In genomic region chr18:59696311-59697235, GRCh38 we compare ENCODE assay signal across 10 cellular contexts. TPM values are rescaled to one million over a fixed set of nuclear protein-coding genes. Genes with fewer than 3 reads are reported as not detected.
A peak's percentile ranks its signal among the peaks of the same experiment; 100 is the strongest.
DNase-seq lines count a peak whose midpoint lies in the region; ATAC-seq, FAIRE-seq and TF ChIP-seq lines count a peak whose summit lies in the region.
"Had no signal": no experiment of that assay in that cellular context is flagged by ENCODE, and none has a peak within 500 bp of the region (broad histone marks: within the 10 kb centered on the region; RNA-seq: fewer than 3 reads in every experiment).

No MANE protein-coding gene starts in this region.

- FAIRE-seq in H1 (lab: Jason Lieb, UNC): peak; percentile 48
- FAIRE-seq: TTC549 had no signal

- peak overlapping the region; percentile 81; the same call in 1 of the 2 replicates for H2AFZ ChIP-seq in H1 (ENCODE audit: low read length)

- H3K56ac ChIP-seq in H1 (replicated peaks; ENCODE audit: insufficient read length, low read depth, low read length): no peak overlapping the region

- peak overlapping the region; percentile 94 for H3K4ac ChIP-seq in H1 (replicated peaks; ENCODE audit: insufficient read length, low read depth, low read length)

- peak overlapping the region; percentile 93; the same call in 1 of the 2 replicates for H2BK12ac ChIP-seq in H1 (ENCODE audit: low read depth, low read length)

- no peak overlapping the region for H2AK5ac ChIP-seq in H1 (ENCODE audit: low read depth, low read length)

- peak overlapping the region; percentile 29 for H4K91ac ChIP-seq in H1 (replicated peaks; ENCODE audit: insufficient read length, low read length)

- H2BK15ac ChIP-seq in H1 (ENCODE audit: low read length): peak overlapping the region; percentile 67; the same call in 1 of the 2 replicates

- H3K36me3 ChIP-seq in MG63: peaks cover 30% of the 10 kb centered on the region
- H3K36me3 ChIP-seq in H1 (ENCODE audit: control insufficient read depth in 2 of 4, insufficient read depth in 4 of 4, low read length in 3 of 4): no peaks in the 10 kb centered on the region
- no peaks in the 10 kb centered on the region for H3K36me3 ChIP-seq in muscle layer of colon (ENCODE audit: insufficient read depth, low read length)

- TF ChIP-seq RAD21 in H1 (IDR thresholded peaks at IDR 0.05 in 1 of 2, conservative IDR thresholded peaks at IDR 0.05 in 1 of 2; ENCODE audit: low read depth in 2 of 2, low read length in 2 of 2): 0 out of 4 replicates have a peak, but pooled peaks of 1 of the 2 experiments have one; percentile 8

- TF ChIP-seq EP300 in H1 (IDR thresholded peaks at IDR 0.05; ENCODE audit: borderline replicate concordance in 1 of 2, low read depth in 2 of 2, low read length in 2 of 2): no peak

- H3K27ac ChIP-seq in H1 (ENCODE audit: low read depth, low read length) (no peak overlapping the region), muscle layer of colon (ENCODE audit: low read depth, low read length) (peak overlapping the region; percentile 95)
- H3K27ac ChIP-seq: C4-2B had no signal

- H2BK20ac ChIP-seq in H1 (ENCODE audit: low read length): peak overlapping the region; percentile 27; the same call in 1 of the 2 replicates

- no peak overlapping the region for H3K23ac ChIP-seq in H1 (ENCODE audit: insufficient read length)

- H4K20me1 ChIP-seq in H1 (replicated peaks in 1 of 2; ENCODE audit: control insufficient read depth in 1 of 2, insufficient read depth in 2 of 2, low read length in 2 of 2): no peaks in the 10 kb centered on the region

- peak overlapping the region; percentile 88 for H3K18ac ChIP-seq in H1 (ENCODE audit: extremely low read depth, low read length)

- peaks cover 18% of the 10 kb centered on the region for H3K23me2 ChIP-seq in H1 (ENCODE audit: low read depth, low read length)

- no peak overlapping the region for H3K14ac ChIP-seq in H1 (ENCODE audit: insufficient read length)

- H3K4me2 ChIP-seq in H1 (ENCODE audit: insufficient read depth in 1 of 2, low read depth in 2 of 2, low read length in 2 of 2): peak overlapping the region; percentile 93 to 100

- H2BK120ac ChIP-seq in H1 (replicated peaks; ENCODE audit: low read depth, low read length): no peak overlapping the region

- CTCF ChIA-PET in H1 (lab: Charles Lee; ENCODE audit: partially characterized antibody): interaction anchor here (0.6 to 3.4 kb wide), 66 partner anchors 9 to 1863 kb away, joined by 3 to 78 read pairs (median 4); no protein-coding TSS in a partner anchor

- peak overlapping the region in 1 of 4 experiments; percentile 29; a peak in 2 of 7 replicates for H3K9ac ChIP-seq in H1 (replicated peaks in 1 of 4; ENCODE audit: extremely low read depth in 1 of 4, low read depth in 3 of 4, low read length in 3 of 4)
- peak overlapping the region; percentile 79 for H3K9ac ChIP-seq in muscle layer of colon (ENCODE audit: low read length)

- H3K79me1 ChIP-seq in H1 (ENCODE audit: low read depth, low read length): no peaks in the 10 kb centered on the region

- POLR2A ChIA-PET in H1 (lab: Charles Lee; ENCODE audit: partially characterized antibody): interaction anchor here (0.5 to 2.5 kb wide), 5 partner anchors 8 to 204 kb away, joined by 3 to 13 read pairs (median 5); no protein-coding TSS in a partner anchor

- no peak overlapping the region for H4K8ac ChIP-seq in H1 (ENCODE audit: extremely low read depth, insufficient read depth, low read length)

- H3K9me3 ChIP-seq in MG63 (no peaks in the 10 kb centered on the region), H1 (ENCODE audit: insufficient read depth in 2 of 2, low read depth in 1 of 2, low read length in 1 of 2) (no peaks in the 10 kb centered on the region), muscle layer of colon (ENCODE audit: low read length) (no peaks in the 10 kb centered on the region)

- no peak overlapping the region for H4K5ac ChIP-seq in H1 (ENCODE audit: insufficient read length, low read depth, low read length)

- H3K4me3 ChIP-seq in MG63: peak overlapping the region; percentile 80
- peak overlapping the region; percentile 65 to 80 (median 72) for H3K4me3 ChIP-seq in H1 (ENCODE audit: extremely low read depth in 1 of 4, insufficient read depth in 2 of 4, low read depth in 3 of 4, low read length in 4 of 4)
- H3K4me3 ChIP-seq in muscle layer of colon (ENCODE audit: low read depth in 1 of 2, low read length in 2 of 2): peak overlapping the region; percentile 88 to 97

- no peaks in the 10 kb centered on the region for H3K79me2 ChIP-seq in H1 (ENCODE audit: control insufficient read depth in 1 of 2, insufficient read depth in 2 of 2, low read length in 2 of 2)

- H2BK5ac ChIP-seq in H1 (ENCODE audit: low read depth, low read length): peak overlapping the region; percentile 63; the same call in 1 of the 2 replicates

- WGBS in H1 (ENCODE audit: extremely low coverage in 1 of 2, insufficient coverage in 1 of 2, insufficient read length in 1 of 2, insufficient replicate concordance in 2 of 2, low coverage in 1 of 2, low lambda C conversion rate in 2 of 2, missing lambda C conversion rate in 1 of 2), 2 experiments: 2% methylated on average over 79 of the region's 79 CpGs; no CpG with 5 or more reads in 1 of the 2 experiments

- DNase-seq in NCI-H510A treated with DMSO at 0.1 percent for 48 hours (lab: John Stamatoyannopoulos, UW) (peak; percentile 23), NCI-H510A (lab: John Stamatoyannopoulos, UW) (no peak), MG63 (peak; percentile 50), H1 (ENCODE audit: low read depth in 1 of 2, low spot score in 2 of 2) (peak in 1 of 2 experiments; percentile 70), NCI-H1436 (lab: John Stamatoyannopoulos, UW) (no peak), NCI-H774 (lab: John Stamatoyannopoulos, UW) (no peak)

- ATAC-seq in HG03025 (IDR thresholded peaks at IDR 0.05; ENCODE audit: low FRiP score, unreplicated experiment): no peak

- TF ChIP-seq CTCF in H1 (IDR thresholded peaks at IDR 0.05; ENCODE audit: control extremely low read depth in 1 of 3, insufficient read depth in 1 of 3, low read depth in 1 of 3, low read length in 3 of 3): no peak

- H3K27me3 ChIP-seq in MG63 (no peaks in the 10 kb centered on the region), H1 (replicated peaks in 1 of 4; ENCODE audit: control insufficient read depth in 3 of 4, extremely low read depth in 1 of 4, insufficient read depth in 3 of 4, low read length in 3 of 4) (peaks cover 7 to 37% (median 31%) of the 10 kb centered on the region in 4 experiments), muscle layer of colon (ENCODE audit: control insufficient read depth in 1 of 2, insufficient read depth in 2 of 2, low read length in 2 of 2) (no peaks in the 10 kb centered on the region)

- H3K4me1 ChIP-seq in H1 (replicated peaks in 1 of 4; ENCODE audit: control insufficient read depth in 3 of 4, insufficient read depth in 4 of 4, low read length in 3 of 4) (peaks cover 7 to 34% (median 13%) of the 10 kb centered on the region in 4 experiments), muscle layer of colon (ENCODE audit: insufficient read depth, low read length) (peaks cover 54% of the 10 kb centered on the region)

- no peak for TF ChIP-seq POLR2A in H1 (IDR thresholded peaks at IDR 0.05; ENCODE audit: control extremely low read depth in 1 of 2, low read depth in 2 of 2, low read length in 2 of 2)

TF ChIP-seq in H1, 55 proteins besides CTCF, POLR2A, EP300 and RAD21 (continues in another document):
- TF ChIP-seq TAF1 (IDR thresholded peaks at IDR 0.05; ENCODE audit: low read depth, low read length) (no peak), POU5F1 (IDR thresholded peaks at IDR 0.05; ENCODE audit: low read depth, low read length) (no peak), BACH1 (IDR thresholded peaks at IDR 0.05; ENCODE audit: low read length) (0 out of 2 replicates have a peak, but pooled peaks have one; percentile 28), CTBP2 (IDR thresholded peaks at IDR 0.05; ENCODE audit: borderline replicate concordance, insufficient read depth, insufficient read length, low read length) (no peak), SAP30 (IDR thresholded peaks at IDR 0.05; ENCODE audit: insufficient read depth, insufficient replicate concordance, low read length) (no peak), TCF12 (IDR thresholded peaks at IDR 0.05; ENCODE audit: low read depth, low read length) (no peak), BRCA1 (IDR thresholded peaks at IDR 0.05; ENCODE audit: low read depth, low read length) (no peak), FOSL1 (IDR thresholded peaks at IDR 0.05; ENCODE audit: insufficient read depth, low read depth, low read length) (no peak), HDAC6 (IDR thresholded peaks at IDR 0.05; ENCODE audit: low read depth, low read length) (no peak), TBP (IDR thresholded peaks at IDR 0.05; ENCODE audit: low read depth, low read length) (no peak), EGR1 (IDR thresholded peaks at IDR 0.05; ENCODE audit: borderline replicate concordance, low read depth, low read length) (no peak), TAF7 (optimal IDR thresholded peaks at IDR 0.05; ENCODE audit: borderline replicate concordance, low read depth, low read length) (no peak)
- TF ChIP-seq, protein P1, sequence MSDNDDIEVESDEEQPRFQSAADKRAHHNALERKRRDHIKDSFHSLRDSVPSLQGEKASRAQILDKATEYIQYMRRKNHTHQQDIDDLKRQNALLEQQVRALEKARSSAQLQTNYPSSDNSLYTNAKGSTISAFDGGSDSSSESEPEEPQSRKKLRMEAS (IDR thresholded peaks at IDR 0.05): peak; percentile 93
- TF ChIP-seq, protein P2, sequence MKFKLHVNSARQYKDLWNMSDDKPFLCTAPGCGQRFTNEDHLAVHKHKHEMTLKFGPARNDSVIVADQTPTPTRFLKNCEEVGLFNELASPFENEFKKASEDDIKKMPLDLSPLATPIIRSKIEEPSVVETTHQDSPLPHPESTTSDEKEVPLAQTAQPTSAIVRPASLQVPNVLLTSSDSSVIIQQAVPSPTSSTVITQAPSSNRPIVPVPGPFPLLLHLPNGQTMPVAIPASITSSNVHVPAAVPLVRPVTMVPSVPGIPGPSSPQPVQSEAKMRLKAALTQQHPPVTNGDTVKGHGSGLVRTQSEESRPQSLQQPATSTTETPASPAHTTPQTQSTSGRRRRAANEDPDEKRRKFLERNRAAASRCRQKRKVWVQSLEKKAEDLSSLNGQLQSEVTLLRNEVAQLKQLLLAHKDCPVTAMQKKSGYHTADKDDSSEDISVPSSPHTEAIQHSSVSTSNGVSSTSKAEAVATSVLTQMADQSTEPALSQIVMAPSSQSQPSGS (IDR thresholded peaks at IDR 0.05; ENCODE audit: low read length): no peak

RNA-seq across cellular contexts. Expression of gene CCBE1, which starts 0.7 kb away (rescaled TPM):
- total RNA-seq in MG63 (2014; rRNA removed; shearing (Covaris generic); ENCODE audit: low replicate concordance): 26.3 and 50.0 TPM in 2 replicates
- 2.6 and 4.4 TPM in 2 replicates for total RNA-seq in H1 (2021; fragmentation: NEBNext Ultra II Directional; extraction: Animal tissue kit (Norgen Biotek cat#: 25700))
- 2.1 and 5.2 TPM in 2 replicates for polyA plus RNA-seq in H1 (2011; rRNA removed)
- 4.4 TPM for polyA plus RNA-seq in H1 (2011; cell fraction: cytosol; rRNA removed)
- polyA plus RNA-seq in H1 (2011; cell fraction: nucleus; rRNA removed): 6.9 TPM
- polyA plus RNA-seq in H1 (2012, experiment 1 of 2): 2.7 to 5.1 TPM (median 4.1 TPM) in 4 replicates
- polyA plus RNA-seq in H1 (2012, experiment 2 of 2): 0.80 TPM
- 4.2 TPM for polyA plus RNA-seq in H1 (2013, experiment 1 of 2)
- 4.2 TPM for polyA plus RNA-seq in H1 (2013, experiment 2 of 2)
- 9.2 and 13.7 TPM in 2 replicates for polyA minus RNA-seq in H1 (2011; rRNA and poly(A)+ RNA removed)
- 1.6 TPM for polyA minus RNA-seq in H1 (2011; cell fraction: cytosol; rRNA and poly(A)+ RNA removed)
- polyA minus RNA-seq in H1 (2011; cell fraction: nucleus; rRNA and poly(A)+ RNA removed): 1.7 TPM

Comparison
In these comparisons a context has a peak if more than half of its experiments do, and no peak if none do; other contexts are left out.
1. DNase-seq: peak in NCI-H510A treated with DMSO at 0.1 percent for 48 hours (single experiment) and MG63 (single experiment); none in NCI-H510A (single experiment), NCI-H1436 (single experiment) and NCI-H774 (single experiment).
2. Peak in every context shown above with its lines, with median percentiles within 50 percentile points of each other: H3K4me3 ChIP-seq.